ENCODE assay signal across 27 cellular contexts in genomic region chr18:73147591-73147990, GRCh38.
"Had no signal": no experiment of that assay in that cellular context is flagged by ENCODE, and none has a peak within 500 bp of the region (broad histone marks: within the 10 kb centered on the region; RNA-seq: fewer than 3 reads in every experiment).

No MANE protein-coding gene starts in this region.

- H3K4me3 Mint-ChIP-seq: dendritic cell treated with granulocyte-macrophage colony-stimulating factor and Interleukin-4, amounts not matched to agents 40 ng/mL and 50 ng/mL, for 4 days; effector memory CD8-positive, alpha-beta T cell; endodermal cell; mesothelial cell of epicardium had no signal

- FAIRE-seq: endometrium, islet of Langerhans, keratinocyte had no signal

- H3K9me3 ChIP-seq: colonic mucosa, esophagus squamous epithelium, gastrocnemius medialis, left lung, lower lobe of right lung, mucosa of descending colon had no signal

- H3K4me1 ChIP-seq: colonic mucosa, esophagus squamous epithelium, gastrocnemius medialis, heart right ventricle, left lung, lower lobe of right lung had no signal

- H3K9me3 Mint-ChIP-seq: dendritic cell treated with granulocyte-macrophage colony-stimulating factor and Interleukin-4, amounts not matched to agents 40 ng/mL and 50 ng/mL, for 4 days; endodermal cell had no signal

- ATAC-seq: effector memory CD8-positive, alpha-beta T cell; esophagus mucosa; gastrocnemius medialis; heart right ventricle; left cardiac atrium; left lung; left ventricle myocardium superior; lower lobe of right lung; mucosa of descending colon had no signal

- H3K4me1 Mint-ChIP-seq: endodermal cell, mesothelial cell of epicardium had no signal

- DNase-seq: colonic mucosa; cortex of kidney; effector CD8-positive, alpha-beta T cell; effector memory CD8-positive, alpha-beta T cell; endodermal cell; erythroblast; esophagus squamous epithelium; foreskin fibroblast; foreskin melanocyte; gastrocnemius medialis; glutamatergic neuron; head of caudate nucleus; heart right ventricle; hippocampal formation; left cardiac atrium; left lung; left ventricle myocardium superior; lower lobe of right lung; mesenchymal stem cell; mucosa of descending colon had no signal

- H3K27ac ChIP-seq: colonic mucosa, epithelial cell of prostate, esophagus squamous epithelium, gastrocnemius medialis, heart right ventricle, left lung, lower lobe of right lung had no signal

- H3K36me3 Mint-ChIP-seq: mesothelial cell of epicardium had no signal

- H3K27me3 Mint-ChIP-seq: dendritic cell treated with granulocyte-macrophage colony-stimulating factor and Interleukin-4, amounts not matched to agents 40 ng/mL and 50 ng/mL, for 4 days; effector memory CD8-positive, alpha-beta T cell had no signal

- H3K36me3 ChIP-seq: colonic mucosa, esophagus squamous epithelium, gastrocnemius medialis, heart right ventricle, left lung, lower lobe of right lung had no signal

- H3K4me3 ChIP-seq: colonic mucosa, esophagus squamous epithelium, gastrocnemius medialis, heart right ventricle, left lung, lower lobe of right lung, mucosa of descending colon had no signal

- H3K27ac Mint-ChIP-seq: dendritic cell treated with granulocyte-macrophage colony-stimulating factor and Interleukin-4, amounts not matched to agents 40 ng/mL and 50 ng/mL, for 4 days; effector memory CD8-positive, alpha-beta T cell; endodermal cell; mesothelial cell of epicardium had no signal

- H3K27me3 ChIP-seq: colonic mucosa, esophagus squamous epithelium, gastrocnemius medialis, heart right ventricle, left lung had no signal
